ENCODE assay signal across 19 cellular contexts in genomic region chr7:90621892-90622182, GRCh38. TPM values are rescaled to one million over a fixed set of nuclear protein-coding genes. Genes with fewer than 3 reads are reported as not detected.
DNase-seq lines count a peak whose midpoint lies in the region; ATAC-seq and TF ChIP-seq lines count a peak whose summit lies in the region.
"Had no signal": no experiment of that assay in that cellular context is flagged by ENCODE, and none has a peak within 500 bp of the region (broad histone marks: within the 10 kb centered on the region; RNA-seq: fewer than 3 reads in every experiment).

No MANE protein-coding gene starts in this region.

- peak overlapping the region; percentile 94 for H3K27ac ChIP-seq in VCaP
- no peak overlapping the region for H3K27ac ChIP-seq in esophagus muscularis mucosa (replicated peaks in 1 of 4)
- H3K27ac ChIP-seq: BLaER1, gastrocnemius medialis, thoracic aorta, WERI-Rb-1 had no signal

- no peak overlapping the region for H3K4me3 ChIP-seq in esophagus muscularis mucosa
- H3K4me3 ChIP-seq: BLaER1, gastrocnemius medialis, thoracic aorta had no signal

- no peak for TF ChIP-seq EP300 in esophagus muscularis mucosa (IDR thresholded peaks at IDR 0.05)

- no peak for TF ChIP-seq POLR2A in esophagus muscularis mucosa (IDR thresholded peaks at IDR 0.05; ENCODE audit: low read depth)

- no peak for ATAC-seq in GM21515 (IDR thresholded peaks at IDR 0.05; ENCODE audit: unreplicated experiment)
- ATAC-seq in GM21367 (IDR thresholded peaks at IDR 0.05; ENCODE audit: unreplicated experiment), result no peak
- ATAC-seq: gastrocnemius medialis had no signal

- DNase-seq in SKM-1 (lab: John Stamatoyannopoulos, UW; ENCODE audit: unreplicated experiment) (peak; percentile 18), SKM-1 treated with dmso at 0.1 percent for 144 hours (lab: John Stamatoyannopoulos, UW; ENCODE audit: unreplicated experiment) (no peak), iris pigment epithelial cell (ENCODE audit: low read depth) (peak; percentile 31), cerebellum (ENCODE audit: low spot score) (no peak), esophagus muscularis mucosa (ENCODE audit: extremely low spot score) (no peak)
- DNase-seq: activated CD4-positive, alpha-beta memory T cell treated with anti-CD3 and anti-CD28 coated beads, Interleukin-2, amount 10 ng/mL, durations not matched to agents 7 days and 5 days; activated T-cell treated with anti-CD3 and anti-CD28 coated beads, Interleukin-2, amount 50 U/mL, for 48 hours; gastrocnemius medialis; GF-D8; IMR-90; NCI-H1930; NCI-H446 treated with DMSO at 0.1 percent for 48 hours; Right ventricle myocardium superior; WERI-Rb-1 had no signal

- WGBS in esophagus muscularis mucosa, result 86% methylated on average over 3 of the region's 3 CpGs

- intact Hi-C loops in esophagus muscularis mucosa (cut with DNase I), result loop anchor here (10.0 kb wide), 1 partner anchor 167 kb away; no protein-coding TSS in a partner anchor

- no peaks in the 10 kb centered on the region for H3K9me3 ChIP-seq in esophagus muscularis mucosa
- H3K9me3 ChIP-seq: gastrocnemius medialis, thoracic aorta had no signal

- H3K27me3 ChIP-seq in esophagus muscularis mucosa, result no peaks in the 10 kb centered on the region
- H3K27me3 ChIP-seq: BLaER1, gastrocnemius medialis had no signal

- TF ChIP-seq CTCF in VCaP (conservative IDR thresholded peaks at IDR 0.05), result no peak
- TF ChIP-seq CTCF in esophagus muscularis mucosa (IDR thresholded peaks at IDR 0.05), result no peak

- peaks cover 26 to 37% (median 30%) of the 10 kb centered on the region in 4 donors for H3K4me1 ChIP-seq in esophagus muscularis mucosa

- no peaks in the 10 kb centered on the region for H3K36me3 ChIP-seq in esophagus muscularis mucosa
- H3K36me3 ChIP-seq: gastrocnemius medialis, thoracic aorta, WERI-Rb-1 had no signal

RNA-seq across cellular contexts. Expression of gene CDK14, which starts 25.7 kb away (rescaled TPM):
- total RNA-seq in cerebellum, result 85.8 TPM
- total RNA-seq in esophagus muscularis mucosa, result 10 to 100 TPM in 3 of 4 donors, 1 to 10 TPM in 1; 9.6 to 17.7 (median 14.3) TPM
- total RNA-seq: activated CD4-positive, alpha-beta memory T cell treated with anti-CD3 and anti-CD28 coated beads, Interleukin-2, amount 10 ng/mL, durations not matched to agents 7 days and 5 days had no signal

Comparison
In these comparisons a context has a peak if more than half of its experiments do, and no peak if none do; other contexts are left out.
1. DNase-seq: peak in SKM-1 (single experiment) and iris pigment epithelial cell (single experiment); none in SKM-1 treated with dmso at 0.1 percent for 144 hours (single experiment), cerebellum (single experiment) and esophagus muscularis mucosa (single experiment).